Comparison of ENCODE assay signal across 8 cellular contexts in genomic region chr2:37324786-37325624, GRCh38. TPM values are rescaled to one million over a fixed set of nuclear protein-coding genes. Genes with fewer than 3 reads are reported as not detected.
A peak's percentile ranks its signal among the peaks of the same experiment; 100 is the strongest.
DNase-seq lines count a peak whose midpoint lies in the region; ATAC-seq and TF ChIP-seq lines count a peak whose summit lies in the region.

TSS of gene PRKD3 (minus strand) at chr2:37324833. CDS start at chr2:37316524, 8,309 bp downstream.

- H4K20me1 ChIP-seq in hepatocyte (ENCODE audit: insufficient read depth, poor library complexity, severe bottlenecking) = peaks cover 14% of the 10 kb centered on the region

- no peaks in the 10 kb centered on the region for H3K27me3 ChIP-seq in hepatocyte

- peaks cover 7% of the 10 kb centered on the region for H3K4me1 ChIP-seq in hepatocyte (ENCODE audit: insufficient read depth)

- peak within 1 kb of the TSS; percentile 81 for H3K27ac ChIP-seq in hepatocyte

- H3K4me3 Mint-ChIP-seq in T-helper 17 cell = peak within 1 kb of the TSS; percentile 95

- peaks cover 2% of the 10 kb centered on the region for H3K36me3 Mint-ChIP-seq in T-helper 17 cell (ENCODE audit: low read depth)

- H3K79me2 ChIP-seq in hepatocyte = peaks cover 40% of the 10 kb centered on the region

- H3K4me3 ChIP-seq in astrocyte of the cerebellum (ENCODE audit: low read depth, low read length) (peak within 1 kb of the TSS; percentile 80), hepatocyte (peak within 1 kb of the TSS; percentile 86), retinal pigment epithelial cell (ENCODE audit: low read length) (peak within 1 kb of the TSS; percentile 87)

- peak; percentile 61 for ATAC-seq in GM21737 (IDR thresholded peaks at IDR 0.05; ENCODE audit: unreplicated experiment)
- ATAC-seq in T-helper 17 cell = peak; percentile 82

- peaks cover 14% of the 10 kb centered on the region for H3K27me3 Mint-ChIP-seq in T-helper 17 cell

- H3K36me3 ChIP-seq in hepatocyte (replicated peaks; ENCODE audit: insufficient read depth, low read depth) = no peaks in the 10 kb centered on the region

- peak within 1 kb of the TSS; percentile 89 for H3K4me2 ChIP-seq in hepatocyte

- peak; percentile 16 for DNase-seq in GF-D8 (lab: John Stamatoyannopoulos, UW)
- peak; percentile 66 for DNase-seq in KG1 (lab: John Stamatoyannopoulos, UW)
- peak; percentile 33 to 61 (median 61) for DNase-seq in T-helper 17 cell
- DNase-seq in astrocyte of the cerebellum (ENCODE audit: low read depth) = no peak
- peak; percentile 52 for DNase-seq in hepatocyte (ENCODE audit: low spot score)
- DNase-seq in retinal pigment epithelial cell (ENCODE audit: low read depth) = no peak
- DNase-seq in NCI-H128 (lab: John Stamatoyannopoulos, UW; ENCODE audit: unreplicated experiment) = no peak

- H3K9me3 ChIP-seq in T-helper 17 cell (ENCODE audit: control insufficient read depth, low read length, poor library complexity, severe bottlenecking) = no peaks in the 10 kb centered on the region
- H3K9me3 ChIP-seq in hepatocyte (ENCODE audit: low read depth) = no peaks in the 10 kb centered on the region

- TF ChIP-seq CTCF in astrocyte of the cerebellum (IDR thresholded peaks at IDR 0.05; ENCODE audit: low read depth, low read length, missing control alignments) = no peak
- TF ChIP-seq CTCF in hepatocyte (IDR thresholded peaks at IDR 0.05; ENCODE audit: poor library complexity) = no peak
- no peak for TF ChIP-seq CTCF in retinal pigment epithelial cell (conservative IDR thresholded peaks at IDR 0.05; ENCODE audit: low read depth, low read length)

- H2AFZ ChIP-seq in hepatocyte = peak within 1 kb of the TSS; percentile 95

- H3K27ac Mint-ChIP-seq in T-helper 17 cell = peak within 1 kb of the TSS; percentile 91

- in situ Hi-C loops in astrocyte of the cerebellum (cut with HindIII; ENCODE audit: low sequenced_read_pairs) = no loop called here

- H3K9me2 ChIP-seq in hepatocyte (replicated peaks; ENCODE audit: insufficient read depth) = no peaks in the 10 kb centered on the region

- peaks cover 19% of the 10 kb centered on the region for H3K4me1 Mint-ChIP-seq in T-helper 17 cell

- 2% methylated on average over 53 of the region's 79 CpGs for WGBS in hepatocyte (ENCODE audit: low lambda C conversion rate, missing lambda C conversion rate)

RNA-seq across cellular contexts. Expression of gene PRKD3, which starts in this region (rescaled TPM):
- total RNA-seq in T-helper 17 cell (10 to 100 TPM; 25.4 to 27.0 TPM), hepatocyte (35.9 and 36.4 TPM in 2 replicates)
- 17.3 and 20.7 TPM in 2 replicates for polyA plus RNA-seq in hepatocyte

Comparison
In these comparisons a context has a peak if more than half of its experiments do, and no peak if none do; other contexts are left out.
1. DNase-seq: peak in GF-D8 (single experiment), KG1 (single experiment), T-helper 17 cell (3 of 3) and hepatocyte (single experiment); none in astrocyte of the cerebellum (single experiment), retinal pigment epithelial cell (single experiment) and NCI-H128 (single experiment).
2. Peak in every context shown above with its lines, with median percentiles within 50 percentile points of each other: H3K4me3 ChIP-seq.